ENCODE assay signal across 27 cellular contexts in the genomic region with DNA sequence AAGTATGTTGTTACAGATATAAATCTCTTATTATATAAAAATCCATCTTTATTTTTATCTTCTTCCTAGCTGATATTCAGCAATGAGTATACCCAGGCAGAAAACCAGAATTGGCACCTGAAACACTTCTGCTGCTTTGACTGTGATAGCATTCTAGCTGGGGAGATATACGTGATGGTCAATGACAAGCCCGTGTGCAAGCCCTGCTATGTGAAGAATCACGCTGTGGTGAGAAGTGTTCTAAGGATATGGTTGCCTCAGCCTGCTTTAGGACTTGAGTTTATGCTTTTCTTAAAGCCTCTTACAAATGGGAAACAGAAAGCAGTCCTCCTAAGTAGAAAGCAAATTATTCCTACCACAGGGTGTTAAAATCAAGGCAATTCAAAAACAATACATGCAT. TPM values are rescaled to one million over a fixed set of nuclear protein-coding genes. Genes with fewer than 3 reads are reported as not detected.
DNase-seq lines count a peak whose midpoint lies in the region; ATAC-seq, FAIRE-seq and TF ChIP-seq lines count a peak whose summit lies in the region.
"Had no signal": no experiment of that assay in that cellular context is flagged by ENCODE, and none has a peak within 500 bp of the region (broad histone marks: within the 10 kb centered on the region; RNA-seq: fewer than 3 reads in every experiment).

No MANE protein-coding gene starts in this region.

- CTCF ChIA-PET in A673 (lab: Charles Lee) (interaction anchor here (1.8 kb wide), 1 partner anchor 72 kb away, joined by 5 read pairs; no protein-coding TSS in a partner anchor), K562 (lab: Yijun Ruan, JAX; ENCODE audit: low intra/inter-chr PET ratio) (no interaction called here)

- peaks cover 4 to 18% of the 10 kb centered on the region in 2 donors for H3K36me3 Mint-ChIP-seq in activated T-cell treated with anti-CD3 and anti-CD28 coated beads, Interleukin-2, amount 50 U/mL, for 72 hours (ENCODE audit: insufficient read depth in 2 of 2)
- H3K36me3 Mint-ChIP-seq in endodermal cell (ENCODE audit: low read depth), result peaks cover 26% of the 10 kb centered on the region

- POLR2A ChIA-PET in A673 (lab: Charles Lee; ENCODE audit: low non-redundant PET) (no interaction called here), K562 (lab: Yijun Ruan, JAX) (interaction anchor here (0.5 to 1.1 kb wide), 2 partner anchors 9 to 330 kb away, joined by 3 read pairs; no protein-coding TSS in a partner anchor)

- H3K27me3 ChIP-seq in A673 (replicated peaks; ENCODE audit: insufficient read depth, low read depth, low read length, poor library complexity) (no peaks in the 10 kb centered on the region), HUES48 (ENCODE audit: control insufficient read depth, insufficient read depth, low read length) (no peaks in the 10 kb centered on the region), K562 (ENCODE audit: control insufficient read depth in 2 of 2, insufficient read depth in 2 of 2, low read length in 2 of 2) (no peaks in the 10 kb centered on the region), HAP-1 (ENCODE audit: low read depth) (no peaks in the 10 kb centered on the region), endodermal cell (ENCODE audit: control insufficient read depth, insufficient read depth, low read length, poor library complexity, severe bottlenecking) (no peaks in the 10 kb centered on the region)
- H3K27me3 ChIP-seq: BE2C had no signal

- no peak for TF ChIP-seq EP300 in K562 (IDR thresholded peaks at IDR 0.05; ENCODE audit: low read length)

- no peaks in the 10 kb centered on the region for H3K27me3 Mint-ChIP-seq in activated T-cell treated with anti-CD3 and anti-CD28 coated beads, Interleukin-2, amount 50 U/mL, for 72 hours (ENCODE audit: low read depth)
- no peaks in the 10 kb centered on the region for H3K27me3 Mint-ChIP-seq in endodermal cell (ENCODE audit: insufficient read depth)

- H2AFZ ChIP-seq in K562 (ENCODE audit: low read depth, low read length), result no peak overlapping the region
- H2AFZ ChIP-seq: PC-9 had no signal

- H3K4me3 Mint-ChIP-seq in activated T-cell treated with anti-CD3 and anti-CD28 coated beads, Interleukin-2, amount 50 U/mL, for 72 hours, result no peak overlapping the region
- H3K4me3 Mint-ChIP-seq in endodermal cell, result no peak overlapping the region
- H3K4me3 Mint-ChIP-seq: CD14-positive monocyte had no signal

- TF ChIP-seq CTCF in A673 (conservative IDR thresholded peaks at IDR 0.05; ENCODE audit: low read depth, low read length) (no peak), K562 (IDR thresholded peaks at IDR 0.05 in 2 of 3, conservative IDR thresholded peaks at IDR 0.05 in 1 of 3; ENCODE audit: insufficient read depth in 2 of 3, low read depth in 1 of 3, low read length in 3 of 3) (no peak), endodermal cell (conservative IDR thresholded peaks at IDR 0.05) (no peak)

- H3K27ac ChIP-seq in A673 (ENCODE audit: low read depth, low read length, poor library complexity, severe bottlenecking), result peak overlapping the region; percentile 40
- peak overlapping the region; percentile 43 for H3K27ac ChIP-seq in HUES48 (ENCODE audit: low read depth, low read length)
- H3K27ac ChIP-seq in K562 (ENCODE audit: extremely low read depth, low read depth, low read length), result no peak overlapping the region
- no peak overlapping the region for H3K27ac ChIP-seq in endodermal cell (ENCODE audit: low read depth, low read length)
- H3K27ac ChIP-seq: 22Rv1, PC-9 had no signal

- H3K4me3 ChIP-seq in A673 (ENCODE audit: low read depth, low read length, poor library complexity, severe bottlenecking) (no peak overlapping the region), HUES48 (ENCODE audit: low read depth, low read length) (no peak overlapping the region), K562 (no peak overlapping the region), HAP-1 (no peak overlapping the region), endodermal cell (ENCODE audit: low read length) (no peak overlapping the region)
- H3K4me3 ChIP-seq: GM12878, PC-9 had no signal

- no peaks in the 10 kb centered on the region for H3K79me2 ChIP-seq in K562 (ENCODE audit: control insufficient read depth, insufficient read depth, low read length)

- TF ChIP-seq POLR2A in K562 (conservative IDR thresholded peaks at IDR 0.05), result no peak

- no peak for ATAC-seq in activated T-cell treated with anti-CD3 and anti-CD28 coated beads, Interleukin-2, amount 50 U/mL, for 72 hours (replicated peaks in 1 of 2)
- ATAC-seq in K562 (no peak), HG02798 (IDR thresholded peaks at IDR 0.05; ENCODE audit: poor library complexity, unreplicated experiment) (no peak)
- ATAC-seq: GM12878, HCT116 had no signal

- in situ Hi-C loops in K562 (cut with MboI) (no loop called here), HAP-1 (cut with MboI; ENCODE audit: low sequenced_read_pairs) (no loop called here)

- no peaks in the 10 kb centered on the region for H4K20me1 ChIP-seq in K562 (replicated peaks; ENCODE audit: control insufficient read depth, insufficient read depth, low read length)

- no peak overlapping the region for H3K4me2 ChIP-seq in K562 (ENCODE audit: insufficient read depth, low read length)
- H3K4me2 ChIP-seq: PC-9 had no signal

- no peaks in the 10 kb centered on the region for H3K4me1 Mint-ChIP-seq in activated T-cell treated with anti-CD3 and anti-CD28 coated beads, Interleukin-2, amount 50 U/mL, for 72 hours (ENCODE audit: low read depth)
- no peaks in the 10 kb centered on the region for H3K4me1 Mint-ChIP-seq in endodermal cell
- H3K4me1 Mint-ChIP-seq: CD14-positive monocyte had no signal

- intact Hi-C loops in A673 (cut with micrococcal nuclease; ENCODE audit: unreplicated experiment), result no loop called here
- intact Hi-C loops in K562 (cut with micrococcal nuclease), result no loop called here

- H3K36me3 ChIP-seq in A673 (ENCODE audit: insufficient read depth, low read length, poor library complexity, severe bottlenecking) (peaks cover 79% of the 10 kb centered on the region), HUES48 (ENCODE audit: control insufficient read depth, insufficient read depth, low read length) (no peaks in the 10 kb centered on the region), K562 (ENCODE audit: control insufficient read depth, insufficient read depth, low read length) (peaks cover 30% of the 10 kb centered on the region), HAP-1 (replicated peaks) (no peaks in the 10 kb centered on the region), endodermal cell (ENCODE audit: control insufficient read depth, insufficient read depth, low read length) (peaks cover 42% of the 10 kb centered on the region)
- H3K36me3 ChIP-seq: BE2C had no signal

- H3K9me1 ChIP-seq in K562 (ENCODE audit: control insufficient read depth, insufficient read depth, low read length), result no peaks in the 10 kb centered on the region

- H3K9ac ChIP-seq in HUES48 (ENCODE audit: low read depth, low read length), result no peak overlapping the region
- H3K9ac ChIP-seq in K562 (ENCODE audit: insufficient read depth in 1 of 2, low read depth in 2 of 2, low read length in 2 of 2), result no peak overlapping the region
- H3K9ac ChIP-seq in endodermal cell (ENCODE audit: extremely low read depth, low read length, poor library complexity, severe bottlenecking), result no peak overlapping the region

- BruUV-seq in A673 (replicated peaks; lab: Mats Ljungman, UMichigan) (no TSS peak), K562 (replicated peaks; lab: Mats Ljungman, UMichigan) (TSS peak; percentile 6)

- FAIRE-seq in K562 (lab: Jason Lieb, UNC), result no peak
- FAIRE-seq: GM12878, H1 had no signal

- H3K9me3 Mint-ChIP-seq in activated T-cell treated with anti-CD3 and anti-CD28 coated beads, Interleukin-2, amount 50 U/mL, for 72 hours, result no peaks in the 10 kb centered on the region
- H3K9me3 Mint-ChIP-seq in endodermal cell, result no peaks in the 10 kb centered on the region
- H3K9me3 Mint-ChIP-seq: CD14-positive monocyte had no signal

- peak overlapping the region; percentile 35 for H3K27ac Mint-ChIP-seq in activated T-cell treated with anti-CD3 and anti-CD28 coated beads, Interleukin-2, amount 50 U/mL, for 72 hours
- no peak overlapping the region for H3K27ac Mint-ChIP-seq in endodermal cell

- TF ChIP-seq RAD21 in K562 (CRISPR knock-in tag; conservative IDR thresholded peaks at IDR 0.05 in 1 of 2, IDR thresholded peaks at IDR 0.05 in 1 of 2), result no peak

- no peak for DNase-seq in activated T-cell treated with anti-CD3 and anti-CD28 coated beads, Interleukin-2, amount 50 U/mL, for 72 hours
- DNase-seq in activated T-cell treated with anti-CD3 and anti-CD28 coated beads for 4 hours (no peak), A673 (ENCODE audit: low spot score) (no peak), K562 (ENCODE audit: extremely low read depth in 1 of 4, low spot score in 3 of 4) (no peak), HAP-1 (ENCODE audit: low spot score in 2 of 2) (no peak), endodermal cell (no peak)
- DNase-seq: ACHN, BE2C, DMS79, EL, GDM1, KG1, MM.1S, NCI-H1694, NCI-H2029 treated with DMSO at 0.1 percent for 48 hours, NCI-H446 treated with DMSO at 0.1 percent for 48 hours, NCI-H526, PC-9, RPMI8226, SHP77 had no signal

- no peaks in the 10 kb centered on the region for H3K9me3 ChIP-seq in A673 (ENCODE audit: low read depth, low read length, poor library complexity, severe bottlenecking)
- H3K9me3 ChIP-seq in HUES48 (ENCODE audit: control insufficient read depth, insufficient read depth, low read length), result no peaks in the 10 kb centered on the region
- no peaks in the 10 kb centered on the region for H3K9me3 ChIP-seq in K562 (replicated peaks; ENCODE audit: control insufficient read depth, insufficient read depth, low read depth, low read length)
- H3K9me3 ChIP-seq in HAP-1, result no peaks in the 10 kb centered on the region
- no peaks in the 10 kb centered on the region for H3K9me3 ChIP-seq in endodermal cell (ENCODE audit: control insufficient read depth, low read length)
- H3K9me3 ChIP-seq: BE2C had no signal

- WGBS in K562 (ENCODE audit: insufficient coverage, low coverage, missing lambda C conversion rate), result 54% methylated on average over 3 of the region's 3 CpGs
- whole genome bisulfite sequencing in endodermal cell (ENCODE audit: insufficient coverage in 1 of 2, insufficient read length in 1 of 2), 2 experiments, result 89 to 92% methylated on average over 2 to 3 of the region's 3 CpGs

- H3K4me1 ChIP-seq in A673 (ENCODE audit: insufficient read depth, low read length, poor library complexity, severe bottlenecking), result peaks cover 15% of the 10 kb centered on the region
- H3K4me1 ChIP-seq in HUES48 (ENCODE audit: control insufficient read depth, insufficient read depth, low read length), result peaks cover 16% of the 10 kb centered on the region
- H3K4me1 ChIP-seq in K562 (replicated peaks in 1 of 2; ENCODE audit: control insufficient read depth in 2 of 2, insufficient read depth in 2 of 2, low read length in 2 of 2), result no peaks in the 10 kb centered on the region
- no peaks in the 10 kb centered on the region; the same call in 1 of the 2 replicates for H3K4me1 ChIP-seq in HAP-1
- no peaks in the 10 kb centered on the region for H3K4me1 ChIP-seq in endodermal cell (ENCODE audit: control insufficient read depth, insufficient read depth, low read length)
- H3K4me1 ChIP-seq: BE2C had no signal

RNA-seq across cellular contexts. Expression of a gene that starts 41.9 kb away (rescaled TPM):
- total RNA-seq in activated T-cell treated with anti-CD3 and anti-CD28 coated beads, Interleukin-2, amount 50 U/mL, for 72 hours, result 100 to 1,000 TPM; 121 to 125 TPM
- 115 and 121 TPM in 2 replicates for total RNA-seq in A673 (2021)
- total RNA-seq in K562 (2011; cell fraction: chromatin; rRNA removed; ENCODE audit: low replicate concordance), result 19.0 and 47.8 TPM in 2 replicates
- total RNA-seq in K562 (2011; cell fraction: nucleolus; rRNA removed), result 12.1 and 15.0 TPM in 2 replicates
- 20.7 and 21.8 TPM in 2 replicates for total RNA-seq in K562 (2011; cell fraction: nucleoplasm; rRNA removed)
- total RNA-seq in K562 (2014; rRNA removed), result 57.6 and 61.6 TPM in 2 replicates
- total RNA-seq in K562 (2014; rRNA removed; fragmentation: Illumina TruSeq; extraction: Trizol), result 53.8 and 61.6 TPM in 2 replicates
- 40.9 and 43.8 TPM in 2 replicates for total RNA-seq in K562 (2015; rRNA removed; fragmentation: Illumina TruSeq; extraction: Trizol)
- 52.1 and 58.0 TPM in 2 replicates for total RNA-seq in K562 (2021)
- polyA plus RNA-seq in K562 (2011; rRNA removed), result 34.3 and 41.7 TPM in 2 replicates
- 13.8 and 21.1 TPM in 2 replicates for polyA plus RNA-seq in K562 (2011; cell fraction: cytosol; rRNA removed)
- 18.6 and 49.8 TPM in 2 replicates for polyA plus RNA-seq in K562 (2011; cell fraction: nucleus; rRNA removed)
- 49.7 and 119 TPM in 2 replicates for polyA plus RNA-seq in K562 (2012)
- polyA plus RNA-seq in K562 (2014; fragmentation: Illumina TruSeq; extraction: Trizol), result 54.6 and 56.3 TPM in 2 replicates
- 10 to 100 TPM; 20.7 to 26.3 TPM for polyA plus RNA-seq in K562 (2014; fragmentation: Nextera tagmentation; extraction: Ambion mirVana)
- 56.1 and 57.7 TPM in 2 replicates for polyA plus RNA-seq in K562 (2014; rRNA removed)
- 27.7 and 33.4 TPM in 2 replicates for polyA minus RNA-seq in K562 (2011; rRNA and poly(A)+ RNA removed)
- polyA minus RNA-seq in K562 (2011; cell fraction: cytosol; rRNA and poly(A)+ RNA removed), result 11.3 and 15.4 TPM in 2 replicates
- 7.0 and 26.5 TPM in 2 replicates for polyA minus RNA-seq in K562 (2011; cell fraction: nucleus; rRNA and poly(A)+ RNA removed)
- 10 to 100 TPM; 23.1 to 31.0 TPM for total RNA-seq in endodermal cell
- polyA plus RNA-seq in endodermal cell (2013, experiment 1 of 2), result 12.5 TPM
- polyA plus RNA-seq in endodermal cell (2013, experiment 2 of 2), result 12.4 TPM

Comparison
In these comparisons a context has a peak if more than half of its experiments do, and no peak if none do; other contexts are left out.
1. H3K27ac ChIP-seq: peak in A673 (single experiment) and HUES48 (single experiment); none in K562 (single experiment) and endodermal cell (single experiment).